10 cellular contexts compared by ENCODE assay signal in genomic region chr13:24254151-24254810, GRCh38. TPM values are rescaled to one million over a fixed set of nuclear protein-coding genes. Genes with fewer than 3 reads are reported as not detected.
DNase-seq lines count a peak whose midpoint lies in the region; ATAC-seq and TF ChIP-seq lines count a peak whose summit lies in the region.
"Had no signal": no experiment of that assay in that cellular context is flagged by ENCODE, and none has a peak within 500 bp of the region (broad histone marks: within the 10 kb centered on the region; RNA-seq: fewer than 3 reads in every experiment).

No MANE protein-coding gene starts in this region.

- H3K9me3 Mint-ChIP-seq in CD4-positive, CD25-positive, alpha-beta regulatory T cell = no peaks in the 10 kb centered on the region
- no peaks in the 10 kb centered on the region for H3K9me3 Mint-ChIP-seq in activated T-helper 2 cell treated with anti-CD3 and anti-CD28 coated beads, Interferon-gamma antibody, Interleukin-2, Interleukin-4, amounts not matched to agents 10 μg/mL and 5 μg/mL and 100 μg/mL, durations not matched to agents 14 hours and 24 hours and 36 hours

- H3K27ac ChIP-seq in CD4-positive, CD25-positive, alpha-beta regulatory T cell (ENCODE audit: insufficient read depth, low read length, poor library complexity, severe bottlenecking) = peak overlapping the region; percentile 95
- H3K27ac ChIP-seq in mesenchymal stem cell (ENCODE audit: low read length, poor library complexity, severe bottlenecking) (no peak overlapping the region), PC-3 (ENCODE audit: low read length) (no peak overlapping the region)
- H3K27ac ChIP-seq: parathyroid adenoma had no signal

- no peak overlapping the region for H2BK120ac ChIP-seq in mesenchymal stem cell (ENCODE audit: low read depth, low read length)

- H3K4me1 Mint-ChIP-seq in CD4-positive, CD25-positive, alpha-beta regulatory T cell = peaks cover 8 to 89% (median 74%) of the 10 kb centered on the region in 4 donors
- H3K4me1 Mint-ChIP-seq in activated T-helper 2 cell treated with anti-CD3 and anti-CD28 coated beads, Interferon-gamma antibody, Interleukin-2, Interleukin-4, amounts not matched to agents 10 μg/mL and 5 μg/mL and 100 μg/mL, durations not matched to agents 14 hours and 24 hours and 36 hours (ENCODE audit: low read depth) = peaks cover 74% of the 10 kb centered on the region

- intact Hi-C loops in activated T-helper 2 cell treated with anti-CD3 and anti-CD28 coated beads, Interferon-gamma antibody, Interleukin-2, Interleukin-4, amounts not matched to agents 10 μg/mL and 5 μg/mL and 100 μg/mL, durations not matched to agents 14 hours and 24 hours and 36 hours (cut with micrococcal nuclease) = loop anchor here (5.0 kb wide), 1 partner anchor 258 kb away; the partner anchor contains the start of gene PARP4
- intact Hi-C loops in PC-3 (cut with micrococcal nuclease) = no loop called here

- H3K4me3 ChIP-seq in CD4-positive, CD25-positive, alpha-beta regulatory T cell (ENCODE audit: low read depth, low read length) = peak overlapping the region; percentile 98
- H3K4me3 ChIP-seq in mesenchymal stem cell (ENCODE audit: insufficient read depth in 1 of 2, low read depth in 1 of 2, low read length in 2 of 2) (no peak overlapping the region), PC-3 (ENCODE audit: low read length) (no peak overlapping the region)

- H3K36me3 ChIP-seq in CD4-positive, CD25-positive, alpha-beta regulatory T cell (ENCODE audit: control insufficient read depth, insufficient read depth, low read length) = peaks cover 24% of the 10 kb centered on the region
- peaks cover 8 to 10% of the 10 kb centered on the region in 2 experiments for H3K36me3 ChIP-seq in mesenchymal stem cell (ENCODE audit: control insufficient read depth in 1 of 2, insufficient read depth in 2 of 2, low read depth in 1 of 2, low read length in 2 of 2)
- H3K36me3 ChIP-seq in PC-3 (ENCODE audit: low read depth, low read length) = peaks cover 7% of the 10 kb centered on the region; the same call in 1 of the 2 replicates

- H3K4me3 Mint-ChIP-seq in CD4-positive, CD25-positive, alpha-beta regulatory T cell = peak overlapping the region; percentile 91 to 99 (median 97)
- H3K4me3 Mint-ChIP-seq in activated T-helper 2 cell treated with anti-CD3 and anti-CD28 coated beads, Interferon-gamma antibody, Interleukin-2, Interleukin-4, amounts not matched to agents 10 μg/mL and 5 μg/mL and 100 μg/mL, durations not matched to agents 14 hours and 24 hours and 36 hours (ENCODE audit: low read depth) = peak overlapping the region; percentile 87

- DNase-seq in CD4-positive, CD25-positive, alpha-beta regulatory T cell = peak; percentile 61 to 90 (median 79)
- peak; percentile 98 for DNase-seq in NOMO-1 treated with DMSO at 0.1 percent for 48 hours (lab: John Stamatoyannopoulos, UW; ENCODE audit: unreplicated experiment)
- DNase-seq in activated T-helper 2 cell treated with anti-CD3 and anti-CD28 coated beads, Interferon-gamma antibody, Interleukin-2, Interleukin-4, amounts not matched to agents 10 μg/mL and 5 μg/mL and 100 μg/mL, durations not matched to agents 14 hours and 24 hours and 36 hours (ENCODE audit: low spot score) = peak; percentile 60
- DNase-seq in mesenchymal stem cell = peak; percentile 70
- DNase-seq in ureter (ENCODE audit: low spot score) = no peak
- no peak for DNase-seq in cerebellum (ENCODE audit: low spot score)
- DNase-seq in PC-3 = no peak

- peaks cover 75% of the 10 kb centered on the region for H3K4me1 ChIP-seq in CD4-positive, CD25-positive, alpha-beta regulatory T cell (ENCODE audit: control insufficient read depth, insufficient read depth, low read length, poor library complexity, severe bottlenecking)
- H3K4me1 ChIP-seq in mesenchymal stem cell (ENCODE audit: control insufficient read depth, insufficient read depth, low read depth, low read length) (no peaks in the 10 kb centered on the region), PC-3 (ENCODE audit: insufficient read depth, low read length) (no peaks in the 10 kb centered on the region)
- H3K4me1 ChIP-seq: parathyroid adenoma had no signal

- no peaks in the 10 kb centered on the region for H3K79me2 ChIP-seq in PC-3 (ENCODE audit: low read length)
- H3K79me2 ChIP-seq: parathyroid adenoma had no signal

- CTCF ChIA-PET in PC-3 (lab: Charles Lee) = no interaction called here

- no peak for TF ChIP-seq CTCF in PC-3 (conservative IDR thresholded peaks at IDR 0.05; ENCODE audit: low read depth, low read length)

- H3K14ac ChIP-seq in mesenchymal stem cell (ENCODE audit: low read length in 2 of 2) = no peak overlapping the region

- H3K27me3 ChIP-seq in CD4-positive, CD25-positive, alpha-beta regulatory T cell (ENCODE audit: control insufficient read depth, insufficient read depth, low read length) = no peaks in the 10 kb centered on the region
- H3K27me3 ChIP-seq in mesenchymal stem cell (ENCODE audit: control insufficient read depth in 1 of 2, insufficient read depth in 1 of 2, low read length in 2 of 2) (no peaks in the 10 kb centered on the region), PC-3 (ENCODE audit: low read length) (no peaks in the 10 kb centered on the region)

- no peak overlapping the region for H3K4ac ChIP-seq in mesenchymal stem cell (ENCODE audit: low read depth in 1 of 2, low read length in 2 of 2)

- no peak overlapping the region for H2AFZ ChIP-seq in mesenchymal stem cell (ENCODE audit: low read depth, low read length)
- no peak overlapping the region for H2AFZ ChIP-seq in PC-3 (ENCODE audit: low read length)
- H2AFZ ChIP-seq: parathyroid adenoma had no signal

- no peaks in the 10 kb centered on the region for H3K9me3 ChIP-seq in CD4-positive, CD25-positive, alpha-beta regulatory T cell (ENCODE audit: control insufficient read depth in 2 of 2, low read length in 2 of 2)
- H3K9me3 ChIP-seq in mesenchymal stem cell (ENCODE audit: control insufficient read depth, low read length) (no peaks in the 10 kb centered on the region), PC-3 (ENCODE audit: low read length) (no peaks in the 10 kb centered on the region)

- H3K9ac ChIP-seq in mesenchymal stem cell (ENCODE audit: low read length) = no peak overlapping the region
- no peak overlapping the region for H3K9ac ChIP-seq in PC-3 (ENCODE audit: low read length)
- H3K9ac ChIP-seq: parathyroid adenoma had no signal

- no peak overlapping the region for H4K8ac ChIP-seq in mesenchymal stem cell (ENCODE audit: low read length)

- H3K79me1 ChIP-seq in mesenchymal stem cell (replicated peaks; ENCODE audit: low read length, poor library complexity, severe bottlenecking) = peaks cover 4% of the 10 kb centered on the region

- H3K23ac ChIP-seq in mesenchymal stem cell (ENCODE audit: low read length in 2 of 2) = no peak overlapping the region

- H3K4me2 ChIP-seq in mesenchymal stem cell (ENCODE audit: low read length, poor library complexity, severe bottlenecking) (no peak overlapping the region), PC-3 (ENCODE audit: low read length) (no peak overlapping the region)

- H4K20me1 ChIP-seq in PC-3 (ENCODE audit: low read length) = no peaks in the 10 kb centered on the region

- H2AK5ac ChIP-seq in mesenchymal stem cell (ENCODE audit: low read length, severe bottlenecking) = no peak overlapping the region

- H3K36me3 Mint-ChIP-seq in CD4-positive, CD25-positive, alpha-beta regulatory T cell = peaks cover 55% of the 10 kb centered on the region
- peaks cover 56% of the 10 kb centered on the region for H3K36me3 Mint-ChIP-seq in activated T-helper 2 cell treated with anti-CD3 and anti-CD28 coated beads, Interferon-gamma antibody, Interleukin-2, Interleukin-4, amounts not matched to agents 10 μg/mL and 5 μg/mL and 100 μg/mL, durations not matched to agents 14 hours and 24 hours and 36 hours (ENCODE audit: low read depth)

- H3F3A ChIP-seq in PC-3 (ENCODE audit: low read length, unreplicated experiment) = no peaks in the 10 kb centered on the region

- ATAC-seq in CD4-positive, CD25-positive, alpha-beta regulatory T cell (ENCODE audit: low read depth in 2 of 2) = peak; percentile 62 to 63
- ATAC-seq in GM21529 (IDR thresholded peaks at IDR 0.05; ENCODE audit: unreplicated experiment) (no peak), PC-3 (no peak)

- H3K27me3 Mint-ChIP-seq in CD4-positive, CD25-positive, alpha-beta regulatory T cell = no peaks in the 10 kb centered on the region
- H3K27me3 Mint-ChIP-seq in activated T-helper 2 cell treated with anti-CD3 and anti-CD28 coated beads, Interferon-gamma antibody, Interleukin-2, Interleukin-4, amounts not matched to agents 10 μg/mL and 5 μg/mL and 100 μg/mL, durations not matched to agents 14 hours and 24 hours and 36 hours (ENCODE audit: low read depth) = no peaks in the 10 kb centered on the region

- no peak overlapping the region for H2BK12ac ChIP-seq in mesenchymal stem cell (ENCODE audit: low read length in 2 of 2)

- no peaks in the 10 kb centered on the region for H3K9me2 ChIP-seq in PC-3 (replicated peaks; ENCODE audit: low read length)

- no peak overlapping the region for H2BK15ac ChIP-seq in mesenchymal stem cell (ENCODE audit: low read depth, poor library complexity, severe bottlenecking)

- H3K18ac ChIP-seq in mesenchymal stem cell (ENCODE audit: low read depth in 1 of 2, low read length in 2 of 2) = no peak overlapping the region

- WGBS in mesenchymal stem cell = 76% methylated on average over 10 of the region's 10 CpGs

- H2BK5ac ChIP-seq in mesenchymal stem cell (ENCODE audit: low read depth, low read length, poor library complexity, severe bottlenecking) = no peak overlapping the region

- H4K91ac ChIP-seq in mesenchymal stem cell (ENCODE audit: low read length) = no peak overlapping the region

- POLR2A ChIA-PET in PC-3 (lab: Charles Lee; ENCODE audit: unreplicated experiment) = no interaction called here

- peak overlapping the region; percentile 97 to 99 (median 98) for H3K27ac Mint-ChIP-seq in CD4-positive, CD25-positive, alpha-beta regulatory T cell
- peak overlapping the region; percentile 88 for H3K27ac Mint-ChIP-seq in activated T-helper 2 cell treated with anti-CD3 and anti-CD28 coated beads, Interferon-gamma antibody, Interleukin-2, Interleukin-4, amounts not matched to agents 10 μg/mL and 5 μg/mL and 100 μg/mL, durations not matched to agents 14 hours and 24 hours and 36 hours

- BruUV-seq in PC-3 (replicated peaks; lab: Mats Ljungman, UMichigan) = no TSS peak

RNA-seq across cellular contexts. Expression of gene C1QTNF9, which starts 55.1 kb away (rescaled TPM):
- 0.20 TPM for total RNA-seq in CD4-positive, CD25-positive, alpha-beta regulatory T cell
- polyA plus RNA-seq in CD4-positive, CD25-positive, alpha-beta regulatory T cell = not detected
- total RNA-seq in activated T-helper 2 cell treated with anti-CD3 and anti-CD28 coated beads, Interferon-gamma antibody, Interleukin-2, Interleukin-4, amounts not matched to agents 10 μg/mL and 5 μg/mL and 100 μg/mL, durations not matched to agents 14 hours and 24 hours and 36 hours = not detected in 2 replicates
- polyA plus RNA-seq in mesenchymal stem cell (2013, experiment 1 of 2) = not detected
- not detected for polyA plus RNA-seq in mesenchymal stem cell (2013, experiment 2 of 2)
- 0.26 TPM for total RNA-seq in ureter
- total RNA-seq in cerebellum = not detected
- 0.11 TPM in 1 of 2 replicates, not detected in the other for total RNA-seq in PC-3 (2014; rRNA removed)
- total RNA-seq: RPMI7951 had no signal

Comparison
In these comparisons a context has a peak if more than half of its experiments do, and no peak if none do; other contexts are left out.
1. ATAC-seq: peak in CD4-positive, CD25-positive, alpha-beta regulatory T cell (2 of 2); none in GM21529 (single experiment) and PC-3 (single experiment).
2. DNase-seq: peak in CD4-positive, CD25-positive, alpha-beta regulatory T cell (3 of 3), NOMO-1 treated with DMSO at 0.1 percent for 48 hours (single experiment), activated T-helper 2 cell treated with anti-CD3 and anti-CD28 coated beads, Interferon-gamma antibody, Interleukin-2, Interleukin-4, amounts not matched to agents 10 μg/mL and 5 μg/mL and 100 μg/mL, durations not matched to agents 14 hours and 24 hours and 36 hours (single experiment) and mesenchymal stem cell (single experiment); none in ureter (single experiment), cerebellum (single experiment) and PC-3 (single experiment).